Comparison of ENCODE assay signal across 8 cellular contexts in genomic region chr19:18194554-18195238, GRCh38. TPM values are rescaled to one million over a fixed set of nuclear protein-coding genes. Genes with fewer than 3 reads are reported as not detected.
A peak's percentile ranks its signal among the peaks of the same experiment; 100 is the strongest.
DNase-seq lines count a peak whose midpoint lies in the region; ATAC-seq, FAIRE-seq and TF ChIP-seq lines count a peak whose summit lies in the region.

No MANE protein-coding gene starts in this region.

- H3K9me2 ChIP-seq in hepatocyte (replicated peaks; ENCODE audit: insufficient read depth), result no peaks in the 10 kb centered on the region

- H2AFZ ChIP-seq in hepatocyte, result no peak overlapping the region

- no peaks in the 10 kb centered on the region for H3K79me2 ChIP-seq in hepatocyte

- CTCF ChIA-PET in A549 (lab: Yijun Ruan, JAX), result interaction anchor here (0.8 to 5.8 kb wide), 5 partner anchors 34 to 82 kb away, joined by 3 to 60 read pairs (median 4); a partner anchor contains a TSS
- CTCF ChIA-PET in HEK293T (lab: Yijun Ruan, JAX), result interaction anchor here (0.6 to 0.9 kb wide), 2 partner anchors 9 to 15 kb away, joined by 3 read pairs; partner anchors contain the start of gene RAB3A

- TF ChIP-seq CTCF in A549 (IDR thresholded peaks at IDR 0.05) (no peak), hepatocyte (IDR thresholded peaks at IDR 0.05; ENCODE audit: poor library complexity) (no peak)

- H3K9me3 ChIP-seq in A549 (no peaks in the 10 kb centered on the region), hepatocyte (ENCODE audit: low read depth) (no peaks in the 10 kb centered on the region)

- H3K4me2 ChIP-seq in A549 (peak overlapping the region; percentile 77), hepatocyte (peak overlapping the region; percentile 98)

- H3K27me3 Mint-ChIP-seq in activated T-cell treated with anti-CD3 and anti-CD28 coated beads, Interleukin-2, amount 50 U/mL, for 24 hours, result no peaks in the 10 kb centered on the region
- H3K27me3 Mint-ChIP-seq in stimulated activated naive B cell treated with anti-CD40 and anti-IgM and Interleukin-4, amounts not matched to agents 10 μg/mL and 1 μg/mL and 100 μg/mL, for 72 hours, result no peaks in the 10 kb centered on the region

- no peak for TF ChIP-seq POLR2A in A549 (IDR thresholded peaks at IDR 0.05; ENCODE audit: low read length)

- TF ChIP-seq EP300 in A549 (IDR thresholded peaks at IDR 0.05), result no peak

- TF ChIP-seq RAD21 in A549 (conservative IDR thresholded peaks at IDR 0.05 in 1 of 2, IDR thresholded peaks at IDR 0.05 in 1 of 2), result no peak

- peak overlapping the region; percentile 88 for H3K4me3 Mint-ChIP-seq in activated T-cell treated with anti-CD3 and anti-CD28 coated beads, Interleukin-2, amount 50 U/mL, for 24 hours
- peak overlapping the region; percentile 87 to 92 for H3K4me3 Mint-ChIP-seq in stimulated activated naive B cell treated with anti-CD40 and anti-IgM and Interleukin-4, amounts not matched to agents 10 μg/mL and 1 μg/mL and 100 μg/mL, for 72 hours

- no peaks in the 10 kb centered on the region for H4K20me1 ChIP-seq in hepatocyte (ENCODE audit: insufficient read depth, poor library complexity, severe bottlenecking)

- H3K27me3 ChIP-seq in hepatocyte, result no peaks in the 10 kb centered on the region

- H3K36me3 Mint-ChIP-seq in activated T-cell treated with anti-CD3 and anti-CD28 coated beads, Interleukin-2, amount 50 U/mL, for 24 hours (ENCODE audit: low read depth), result peaks cover 52% of the 10 kb centered on the region
- H3K36me3 Mint-ChIP-seq in stimulated activated naive B cell treated with anti-CD40 and anti-IgM and Interleukin-4, amounts not matched to agents 10 μg/mL and 1 μg/mL and 100 μg/mL, for 72 hours, result peaks cover 19 to 32% of the 10 kb centered on the region in 2 donors

- no peak overlapping the region for H3K27ac ChIP-seq in A549
- no peak overlapping the region for H3K27ac ChIP-seq in hepatocyte

- H3K4me3 ChIP-seq in A549 (no peak overlapping the region), hepatocyte (no peak overlapping the region)

- peak overlapping the region; percentile 93 for H3K27ac Mint-ChIP-seq in activated T-cell treated with anti-CD3 and anti-CD28 coated beads, Interleukin-2, amount 50 U/mL, for 24 hours
- peak overlapping the region; percentile 84 for H3K27ac Mint-ChIP-seq in stimulated activated naive B cell treated with anti-CD40 and anti-IgM and Interleukin-4, amounts not matched to agents 10 μg/mL and 1 μg/mL and 100 μg/mL, for 72 hours

- no peak for FAIRE-seq in A549 (lab: Jason Lieb, UNC)

- 60% methylated on average over 11 of the region's 27 CpGs for whole genome bisulfite sequencing in A549 (ENCODE audit: missing lambda C conversion rate)
- 66% methylated on average over 27 of the region's 27 CpGs for WGBS in hepatocyte (ENCODE audit: low lambda C conversion rate, missing lambda C conversion rate)

- peaks cover 14% of the 10 kb centered on the region; the same call in 2 of the 3 replicates for H3K4me1 ChIP-seq in A549
- H3K4me1 ChIP-seq in hepatocyte (ENCODE audit: insufficient read depth), result peaks cover 10% of the 10 kb centered on the region

- ATAC-seq in A549, result no peak
- ATAC-seq in stimulated activated naive B cell treated with anti-CD40 and anti-IgM and Interleukin-4, amounts not matched to agents 10 μg/mL and 1 μg/mL and 100 μg/mL, for 72 hours (replicated peaks), result no peak
- ATAC-seq in HG02623 (IDR thresholded peaks at IDR 0.05; ENCODE audit: unreplicated experiment), result no peak

- H3K36me3 ChIP-seq in hepatocyte (replicated peaks; ENCODE audit: insufficient read depth, low read depth), result no peaks in the 10 kb centered on the region

- DNase-seq in A549 (ENCODE audit: low read depth in 1 of 2, low spot score in 1 of 2) (no peak), HEK293T (ENCODE audit: extremely low spot score) (peak; percentile 74), hepatocyte (ENCODE audit: low spot score) (no peak), NCI-H526 treated with DMSO at 0.1 percent for 48 hours (lab: John Stamatoyannopoulos, UW) (no peak), NCI-H2081 (lab: John Stamatoyannopoulos, UW) (no peak)
- DNase-seq in activated T-cell treated with anti-CD3 and anti-CD28 coated beads, Interleukin-2, amount 50 U/mL, for 24 hours, result peak; percentile 58
- DNase-seq in stimulated activated naive B cell treated with anti-CD40 and anti-IgM and Interleukin-4, amounts not matched to agents 10 μg/mL and 1 μg/mL and 100 μg/mL, for 72 hours, result peak; percentile 35

- H3K4me1 Mint-ChIP-seq in activated T-cell treated with anti-CD3 and anti-CD28 coated beads, Interleukin-2, amount 50 U/mL, for 24 hours (ENCODE audit: low read depth), result peaks cover 25% of the 10 kb centered on the region
- H3K4me1 Mint-ChIP-seq in stimulated activated naive B cell treated with anti-CD40 and anti-IgM and Interleukin-4, amounts not matched to agents 10 μg/mL and 1 μg/mL and 100 μg/mL, for 72 hours, result peaks cover 19 to 28% of the 10 kb centered on the region in 2 donors

- H3K9me3 Mint-ChIP-seq in activated T-cell treated with anti-CD3 and anti-CD28 coated beads, Interleukin-2, amount 50 U/mL, for 24 hours, result no peaks in the 10 kb centered on the region
- H3K9me3 Mint-ChIP-seq in stimulated activated naive B cell treated with anti-CD40 and anti-IgM and Interleukin-4, amounts not matched to agents 10 μg/mL and 1 μg/mL and 100 μg/mL, for 72 hours, result no peaks in the 10 kb centered on the region

- POLR2A ChIA-PET in A549 (lab: Yijun Ruan, JAX), result interaction anchor here (1.2 kb wide), 1 partner anchor 10 kb away, joined by 4 read pairs; no protein-coding TSS in a partner anchor
- POLR2A ChIA-PET in HEK293T (lab: Yijun Ruan, JAX), result interaction anchor here (0.9 to 1.8 kb wide), 4 partner anchors 10 to 131 kb away, joined by 3 to 11 read pairs (median 4); partner anchors contain the start of genes JUND and RAB3A

TF ChIP-seq in A549, 52 proteins besides CTCF, POLR2A, EP300 and RAD21 (continues in another document):
- TF ChIP-seq ZNF302 (CRISPR knock-in tag; IDR thresholded peaks at IDR 0.05), result no peak
- no peak for TF ChIP-seq ZC3H11A (IDR thresholded peaks at IDR 0.05)
- TF ChIP-seq, protein P1, sequence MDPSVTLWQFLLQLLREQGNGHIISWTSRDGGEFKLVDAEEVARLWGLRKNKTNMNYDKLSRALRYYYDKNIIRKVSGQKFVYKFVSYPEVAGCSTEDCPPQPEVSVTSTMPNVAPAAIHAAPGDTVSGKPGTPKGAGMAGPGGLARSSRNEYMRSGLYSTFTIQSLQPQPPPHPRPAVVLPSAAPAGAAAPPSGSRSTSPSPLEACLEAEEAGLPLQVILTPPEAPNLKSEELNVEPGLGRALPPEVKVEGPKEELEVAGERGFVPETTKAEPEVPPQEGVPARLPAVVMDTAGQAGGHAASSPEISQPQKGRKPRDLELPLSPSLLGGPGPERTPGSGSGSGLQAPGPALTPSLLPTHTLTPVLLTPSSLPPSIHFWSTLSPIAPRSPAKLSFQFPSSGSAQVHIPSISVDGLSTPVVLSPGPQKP (IDR thresholded peaks at IDR 0.05; ENCODE audit: low read depth, low read length), result no peak

TF ChIP-seq in HEK293T, 16 proteins besides CTCF, POLR2A, EP300 and RAD21:
- TF ChIP-seq TARDBP (IDR thresholded peaks at IDR 0.05), result no peak
- TF ChIP-seq ARNT (IDR thresholded peaks at IDR 0.05), result no peak
- no peak for TF ChIP-seq ELF4 (IDR thresholded peaks at IDR 0.05)
- TF ChIP-seq SUZ12 (IDR thresholded peaks at IDR 0.05), result no peak
- no peak for TF ChIP-seq L3MBTL2 (conservative IDR thresholded peaks at IDR 0.05)

RNA-seq across cellular contexts. Expression of gene MPV17L2, which starts 1.7 kb away (rescaled TPM):
- polyA plus RNA-seq in A549 (2011; rRNA removed) (8.3 and 11.4 TPM in 2 replicates), A549 (2017; fragmentation: RNase III; extraction: RNeasy Plus Mini Kit Qiagen cat#74134 plus additional on column Dnase treatment) (12.2 to 13.9 TPM (median 12.3 TPM) in 3 replicates), hepatocyte (22.4 and 26.0 TPM in 2 replicates)
- polyA plus RNA-seq in A549 (2012; cell fraction: cytosol; rRNA removed), result 21.3 and 27.1 TPM in 2 replicates
- polyA plus RNA-seq in A549 (2012; cell fraction: nucleus; rRNA removed), result 11.6 and 15.3 TPM in 2 replicates
- 11.7 and 13.5 TPM in 2 replicates for polyA minus RNA-seq in A549 (2011; rRNA and poly(A)+ RNA removed)
- 31.8 and 36.9 TPM in 2 replicates for total RNA-seq in hepatocyte

RNA-seq across cellular contexts. Expression of gene RAB3A, which starts 9.1 kb away (rescaled TPM):
- 0.39 and 1.0 TPM in 2 replicates for polyA plus RNA-seq in A549 (2011; rRNA removed)
- 1.8 and 2.2 TPM in 2 replicates for polyA plus RNA-seq in A549 (2012; cell fraction: cytosol; rRNA removed)
- polyA plus RNA-seq in A549 (2012; cell fraction: nucleus; rRNA removed), result 1.5 and 2.9 TPM in 2 replicates
- 1.0 to 1.6 TPM (median 1.4 TPM) in 3 replicates for polyA plus RNA-seq in A549 (2017; fragmentation: RNase III; extraction: RNeasy Plus Mini Kit Qiagen cat#74134 plus additional on column Dnase treatment)
- polyA minus RNA-seq in A549 (2011; rRNA and poly(A)+ RNA removed), result 4.0 and 4.3 TPM in 2 replicates
- total RNA-seq in hepatocyte, result 0.60 and 2.2 TPM in 2 replicates
- 2.6 and 3.0 TPM in 2 replicates for polyA plus RNA-seq in hepatocyte

RNA-seq across cellular contexts. Expression of gene IFI30, which starts 21.1 kb away (rescaled TPM):
- 11.2 and 12.3 TPM in 2 replicates for polyA plus RNA-seq in A549 (2011; rRNA removed)
- polyA plus RNA-seq in A549 (2012; cell fraction: cytosol; rRNA removed), result 18.6 and 19.4 TPM in 2 replicates
- 25.4 and 27.4 TPM in 2 replicates for polyA plus RNA-seq in A549 (2012; cell fraction: nucleus; rRNA removed)
- polyA plus RNA-seq in A549 (2017; fragmentation: RNase III; extraction: RNeasy Plus Mini Kit Qiagen cat#74134 plus additional on column Dnase treatment), result 13.5 to 19.8 TPM (median 16.8 TPM) in 3 replicates
- polyA minus RNA-seq in A549 (2011; rRNA and poly(A)+ RNA removed), result 11.9 and 12.8 TPM in 2 replicates
- 95.7 and 133 TPM in 2 replicates for total RNA-seq in hepatocyte
- polyA plus RNA-seq in hepatocyte, result 129 and 170 TPM in 2 replicates

RNA-seq across cellular contexts. Expression of gene PDE4C, which starts 31.5 kb away (rescaled TPM):
- polyA plus RNA-seq in A549 (2011; rRNA removed) (0.25 and 0.54 TPM in 2 replicates), A549 (2017; fragmentation: RNase III; extraction: RNeasy Plus Mini Kit Qiagen cat#74134 plus additional on column Dnase treatment) (0.34 to 0.65 TPM (median 0.55 TPM) in 3 replicates), hepatocyte (0.10 and 0.47 TPM in 2 replicates)
- 0.33 and 0.53 TPM in 2 replicates for polyA plus RNA-seq in A549 (2012; cell fraction: cytosol; rRNA removed)
- polyA plus RNA-seq in A549 (2012; cell fraction: nucleus; rRNA removed), result 2.6 and 3.3 TPM in 2 replicates
- 0.21 TPM in 1 of 2 replicates, not detected in the other for polyA minus RNA-seq in A549 (2011; rRNA and poly(A)+ RNA removed)
- 0.43 and 0.72 TPM in 2 replicates for total RNA-seq in hepatocyte

RNA-seq across cellular contexts. Expression of gene PIK3R2, which starts 41.7 kb away (rescaled TPM):
- 5.3 and 6.7 TPM in 2 replicates for polyA plus RNA-seq in A549 (2011; rRNA removed)
- polyA plus RNA-seq in A549 (2012; cell fraction: cytosol; rRNA removed), result 8.3 and 12.6 TPM in 2 replicates
- 13.9 and 20.4 TPM in 2 replicates for polyA plus RNA-seq in A549 (2012; cell fraction: nucleus; rRNA removed)
- polyA plus RNA-seq in A549 (2017; fragmentation: RNase III; extraction: RNeasy Plus Mini Kit Qiagen cat#74134 plus additional on column Dnase treatment), result 8.3 to 12.4 TPM (median 9.3 TPM) in 3 replicates
- polyA minus RNA-seq in A549 (2011; rRNA and poly(A)+ RNA removed), result 4.8 and 7.7 TPM in 2 replicates
- 29.9 and 38.7 TPM in 2 replicates for total RNA-seq in hepatocyte
- polyA plus RNA-seq in hepatocyte, result 49.5 and 52.2 TPM in 2 replicates

Comparison
In these comparisons a context has a peak if more than half of its experiments do, and no peak if none do; other contexts are left out.
1. DNase-seq: peak in HEK293T (single experiment), activated T-cell treated with anti-CD3 and anti-CD28 coated beads, Interleukin-2, amount 50 U/mL, for 24 hours (single experiment) and stimulated activated naive B cell treated with anti-CD40 and anti-IgM and Interleukin-4, amounts not matched to agents 10 μg/mL and 1 μg/mL and 100 μg/mL, for 72 hours (single experiment); none in A549 (0 of 2), hepatocyte (single experiment), NCI-H526 treated with DMSO at 0.1 percent for 48 hours (single experiment) and NCI-H2081 (0 of 2).